16 cellular contexts compared by ENCODE assay signal in genomic region chr3:12830785-12831581, GRCh38. TPM values are rescaled to one million over a fixed set of nuclear protein-coding genes. Genes with fewer than 3 reads are reported as not detected.
DNase-seq lines count a peak whose midpoint lies in the region; ATAC-seq, FAIRE-seq and TF ChIP-seq lines count a peak whose summit lies in the region.
"Had no signal": no experiment of that assay in that cellular context is flagged by ENCODE, and none has a peak within 500 bp of the region (broad histone marks: within the 10 kb centered on the region; RNA-seq: fewer than 3 reads in every experiment).

No MANE protein-coding gene starts in this region.

- TF ChIP-seq EP300 in A549 (IDR thresholded peaks at IDR 0.05) = no peak

- TF ChIP-seq CTCF in A549 (IDR thresholded peaks at IDR 0.05) = no peak
- TF ChIP-seq CTCF in DOHH2 (IDR thresholded peaks at IDR 0.05; ENCODE audit: low read depth, low read length, poor library complexity, severe bottlenecking) = peak; percentile 34
- 0 out of 2 replicates have a peak, but pooled peaks have one; percentile 15 for TF ChIP-seq CTCF in WTC11 (IDR thresholded peaks at IDR 0.05)
- TF ChIP-seq CTCF in Peyer's patch (IDR thresholded peaks at IDR 0.05) = peak in 2 of 6 experiments; percentile 10 to 25

- H3K9me3 Mint-ChIP-seq in WTC11 = no peaks in the 10 kb centered on the region
- H3K9me3 Mint-ChIP-seq: dendritic cell treated with granulocyte-macrophage colony-stimulating factor and Interleukin-4, amounts not matched to agents 40 ng/mL and 50 ng/mL, for 4 days; natural killer cell had no signal

- no peaks in the 10 kb centered on the region for H3K9me2 ChIP-seq in DOHH2 (replicated peaks; ENCODE audit: control insufficient read depth, low read length)

- H3K79me2 ChIP-seq in DOHH2 (ENCODE audit: control insufficient read depth, low read length) = no peaks in the 10 kb centered on the region

- peak overlapping the region; percentile 66; the same call in 1 of the 2 replicates for H3K27ac Mint-ChIP-seq in WTC11
- H3K27ac Mint-ChIP-seq: dendritic cell treated with granulocyte-macrophage colony-stimulating factor and Interleukin-4, amounts not matched to agents 40 ng/mL and 50 ng/mL, for 4 days had no signal

- H3K4me1 ChIP-seq in A549 = peaks cover 24% of the 10 kb centered on the region
- no peaks in the 10 kb centered on the region for H3K4me1 ChIP-seq in DOHH2 (ENCODE audit: control insufficient read depth, low read length)
- H3K4me1 ChIP-seq in Peyer's patch = no peaks in the 10 kb centered on the region

- H3F3A ChIP-seq in DOHH2 (ENCODE audit: control insufficient read depth, insufficient read depth) = peaks cover 53% of the 10 kb centered on the region

- no peaks in the 10 kb centered on the region for H3K27me3 Mint-ChIP-seq in WTC11 (ENCODE audit: low read depth)
- H3K27me3 Mint-ChIP-seq: dendritic cell treated with granulocyte-macrophage colony-stimulating factor and Interleukin-4, amounts not matched to agents 40 ng/mL and 50 ng/mL, for 4 days had no signal

- POLR2A ChIA-PET in A549 (lab: Yijun Ruan, JAX) = interaction anchor here (1.7 kb wide), 1 partner anchor 11 kb away, joined by 12 read pairs; the partner anchor contains the start of gene RPL32
- POLR2A ChIA-PET in WTC11 (lab: Charles Lee) = interaction anchor here (1.0 to 1.3 kb wide), 2 partner anchors 11 to 21 kb away, joined by 3 to 4 read pairs; partner anchors contain the start of gene RPL32

- H3K36me3 ChIP-seq in DOHH2 (ENCODE audit: control insufficient read depth, low read length) = peaks cover 50% of the 10 kb centered on the region
- H3K36me3 ChIP-seq in Peyer's patch = peaks cover 0 to 56% (median 0%) of the 10 kb centered on the region in 3 donors

- H3K4me2 ChIP-seq in A549 (no peak overlapping the region), DOHH2 (ENCODE audit: low read length) (no peak overlapping the region)

- H3K9me3 ChIP-seq in A549 = no peaks in the 10 kb centered on the region
- no peaks in the 10 kb centered on the region for H3K9me3 ChIP-seq in DOHH2 (ENCODE audit: control insufficient read depth, insufficient read depth, low read length)
- no peaks in the 10 kb centered on the region for H3K9me3 ChIP-seq in Peyer's patch
- H3K9me3 ChIP-seq: MG63 had no signal

- no peak overlapping the region; a peak in 1 of 6 replicates for H3K27ac ChIP-seq in A549
- no peak overlapping the region for H3K27ac ChIP-seq in DOHH2 (ENCODE audit: low read depth, low read length)
- H3K27ac ChIP-seq in Peyer's patch = no peak overlapping the region

- peaks cover 9% of the 10 kb centered on the region; the same call in 1 of the 2 replicates for H4K20me1 ChIP-seq in DOHH2 (ENCODE audit: control insufficient read depth, insufficient read depth, low read depth, low read length)

- peaks cover 54% of the 10 kb centered on the region for H3K4me1 Mint-ChIP-seq in WTC11
- H3K4me1 Mint-ChIP-seq: natural killer cell had no signal

- CTCF ChIA-PET in A549 (lab: Yijun Ruan, JAX) (interaction anchor here (0.9 to 5.5 kb wide), 10 partner anchors 8 to 111 kb away, joined by 3 to 47 read pairs (median 4); partner anchors contain the start of gene RPL32), WTC11 (lab: Charles Lee) (interaction anchor here (0.6 to 2.3 kb wide), 11 partner anchors 11 to 289 kb away, joined by 3 to 16 read pairs (median 4); partner anchors contain the start of gene RPL32)

- peak; percentile 23 to 39; a peak in 5 of 6 replicates for ATAC-seq in A549
- ATAC-seq in WTC11 = no peak
- ATAC-seq in left colon = peak; percentile 15
- no peak for ATAC-seq in GM18498 (IDR thresholded peaks at IDR 0.05; ENCODE audit: unreplicated experiment)

- peaks cover 50% of the 10 kb centered on the region for H3K36me3 Mint-ChIP-seq in WTC11
- H3K36me3 Mint-ChIP-seq: natural killer cell had no signal

- H3K4me3 Mint-ChIP-seq in WTC11 = no peak overlapping the region
- H3K4me3 Mint-ChIP-seq: dendritic cell treated with granulocyte-macrophage colony-stimulating factor and Interleukin-4, amounts not matched to agents 40 ng/mL and 50 ng/mL, for 4 days; natural killer cell had no signal

- DNase-seq in A549 (ENCODE audit: low read depth in 1 of 2, low spot score in 1 of 2) = no peak
- DNase-seq in WTC11 (ENCODE audit: low spot score) = no peak
- DNase-seq in left colon = no peak
- DNase-seq in Peyer's patch = no peak
- no peak for DNase-seq in SKM-1 (lab: John Stamatoyannopoulos, UW; ENCODE audit: unreplicated experiment)
- no peak for DNase-seq in medulla oblongata (ENCODE audit: extremely low spot score)
- DNase-seq: activated T-cell treated with anti-CD3 and anti-CD28 coated beads, Interleukin-2, amount 50 U/mL, for 48 hours; GOT3; MG63; natural killer cell; stimulated activated CD4-positive, alpha-beta T cell treated with anti-CD3 and anti-CD28 coated beads, Interleukin-2, amount 100 ng/mL, for 24 hours had no signal

- WGBS in A549 (ENCODE audit: missing lambda C conversion rate) = 73% methylated on average over 8 of the region's 8 CpGs

- TF ChIP-seq POLR2A in A549 (IDR thresholded peaks at IDR 0.05; ENCODE audit: low read length) (no peak), Peyer's patch (IDR thresholded peaks at IDR 0.05) (no peak)

- no peak for FAIRE-seq in A549 (lab: Jason Lieb, UNC)
- FAIRE-seq: D721Med, TTC549 had no signal

- H3K4me3 ChIP-seq in A549 = no peak overlapping the region
- no peak overlapping the region for H3K4me3 ChIP-seq in DOHH2 (ENCODE audit: low read length)
- no peak overlapping the region for H3K4me3 ChIP-seq in Peyer's patch
- H3K4me3 ChIP-seq: MG63 had no signal

- no peak for TF ChIP-seq RAD21 in A549 (conservative IDR thresholded peaks at IDR 0.05 in 1 of 2, IDR thresholded peaks at IDR 0.05 in 1 of 2)

- no peaks in the 10 kb centered on the region for H3K27me3 ChIP-seq in DOHH2 (ENCODE audit: control insufficient read depth, low read length)
- H3K27me3 ChIP-seq in Peyer's patch = no peaks in the 10 kb centered on the region
- H3K27me3 ChIP-seq: MG63 had no signal

- intact Hi-C loops in left colon (cut with DNase I, micrococcal nuclease) = no loop called here

TF ChIP-seq in A549, 52 proteins besides CTCF, POLR2A, EP300 and RAD21 (continues in another document):
- TF ChIP-seq FOSB (CRISPR knock-in tag; IDR thresholded peaks at IDR 0.05) (0 out of 2 replicates have a peak, but pooled peaks have one; percentile 22), CEBPB (IDR thresholded peaks at IDR 0.05) (no peak), SMC3 (IDR thresholded peaks at IDR 0.05) (no peak)

TF ChIP-seq in WTC11, 78 proteins besides CTCF, POLR2A, EP300 and RAD21 (continues in another document):
- TF ChIP-seq FOXK1 (CRISPR knock-in tag; IDR thresholded peaks at IDR 0.05) = no peak
- TF ChIP-seq AR (CRISPR knock-in tag; IDR thresholded peaks at IDR 0.05) = 0 out of 2 replicates have a peak, but pooled peaks have one; percentile 57
- peak; percentile 86; the same call in 1 of the 2 replicates for TF ChIP-seq EMX1 (CRISPR knock-in tag; IDR thresholded peaks at IDR 0.05)
- TF ChIP-seq ATF3 (CRISPR knock-in tag; conservative IDR thresholded peaks at IDR 0.05) = no peak
- TF ChIP-seq MAX (CRISPR knock-in tag; IDR thresholded peaks at IDR 0.05) = no peak
- TF ChIP-seq GRHL2 (CRISPR knock-in tag; IDR thresholded peaks at IDR 0.05; ENCODE audit: insufficient replicate concordance, severe bottlenecking) = no peak
- TF ChIP-seq ZNF396 (CRISPR knock-in tag; IDR thresholded peaks at IDR 0.05; ENCODE audit: borderline replicate concordance) = no peak
- TF ChIP-seq PRRX2 (CRISPR knock-in tag; IDR thresholded peaks at IDR 0.05) = 0 out of 2 replicates have a peak, but pooled peaks have one; percentile 48

RNA-seq across cellular contexts. Expression of gene RPL32, which starts 10.4 kb away (rescaled TPM):
- polyA plus RNA-seq in A549 (2011; rRNA removed) (2,852 and 3,429 TPM in 2 replicates), A549 (2017; fragmentation: RNase III; extraction: RNeasy Plus Mini Kit Qiagen cat#74134 plus additional on column Dnase treatment) (2,144 to 2,316 TPM (median 2,167 TPM) in 3 replicates)
- 2,068 and 2,204 TPM in 2 replicates for polyA plus RNA-seq in A549 (2012; cell fraction: cytosol; rRNA removed)
- polyA plus RNA-seq in A549 (2012; cell fraction: nucleus; rRNA removed) = 454 and 476 TPM in 2 replicates
- 916 and 1,159 TPM in 2 replicates for polyA minus RNA-seq in A549 (2011; rRNA and poly(A)+ RNA removed)
- total RNA-seq in WTC11 (2021) (1,643 to 1,831 TPM (median 1,818 TPM) in 3 replicates), left colon (1,000 to 10,000 TPM; 1,145 to 1,173 TPM), Peyer's patch (100 to 1,000 TPM; 258 to 541 (median 430) TPM)

RNA-seq across cellular contexts. Expression of gene CAND2, which starts 34.5 kb away (rescaled TPM):
- polyA plus RNA-seq in A549 (2011; rRNA removed) (0.72 and 0.91 TPM in 2 replicates), A549 (2017; fragmentation: RNase III; extraction: RNeasy Plus Mini Kit Qiagen cat#74134 plus additional on column Dnase treatment) (0.67 to 1.0 TPM (median 0.84 TPM) in 3 replicates)
- polyA plus RNA-seq in A549 (2012; cell fraction: cytosol; rRNA removed) = 0.79 and 1.1 TPM in 2 replicates
- polyA plus RNA-seq in A549 (2012; cell fraction: nucleus; rRNA removed) = 2.3 and 3.1 TPM in 2 replicates
- polyA minus RNA-seq in A549 (2011; rRNA and poly(A)+ RNA removed) = 1.4 and 4.9 TPM in 2 replicates
- total RNA-seq in WTC11 (2021) (13.7 to 15.4 TPM (median 14.3 TPM) in 3 replicates), left colon (1 to 10 TPM in 1 of 2 donors, under 1 TPM in 1; 0.64 to 2.2 TPM), Peyer's patch (1 to 10 TPM; 1.4 to 4.1 (median 2.1) TPM)

Comparison
In these comparisons a context has a peak if more than half of its experiments do, and no peak if none do; other contexts are left out.
1. ATAC-seq: peak in A549 (2 of 2) and left colon (single experiment); none in WTC11 (single experiment) and GM18498 (single experiment).
2. Of the 8 proteins assayed by ChIP-seq in both WTC11 and A549: peak only in WTC11: CTCF; only in A549: TP53; in both: none; in neither: 6.